13 cellular contexts compared by ENCODE assay signal in the genomic region with DNA sequence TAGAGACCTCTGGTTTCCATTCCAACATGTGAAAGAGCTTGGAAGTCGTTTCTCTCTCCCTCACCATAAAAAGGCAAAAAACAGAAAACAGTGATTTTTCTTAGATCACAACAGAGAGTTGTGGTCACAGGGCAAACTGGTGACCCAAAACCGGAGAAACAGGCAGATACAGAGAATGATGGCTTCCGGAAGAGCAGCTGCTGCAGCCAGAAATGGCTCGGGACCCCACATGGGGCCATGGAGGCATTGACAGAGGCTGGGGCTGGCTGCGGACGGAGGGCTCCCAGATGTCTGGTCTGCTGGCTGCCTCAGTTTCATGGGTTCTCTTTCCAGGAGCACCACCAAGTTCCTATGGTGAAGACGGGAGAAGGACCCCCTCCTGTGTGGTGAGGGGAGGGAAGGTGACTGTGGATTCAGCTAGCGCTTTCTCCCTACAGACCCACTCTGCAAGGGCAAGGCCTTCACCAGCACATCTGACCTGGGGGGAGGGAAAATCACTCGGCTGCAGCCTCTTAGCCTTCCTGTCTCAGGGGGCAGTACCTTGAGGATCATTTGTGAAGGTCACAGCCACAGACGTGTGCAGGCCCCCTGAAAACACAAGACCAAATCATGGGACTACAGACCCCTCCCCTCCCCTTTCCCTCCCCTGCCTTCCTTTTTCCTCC.
DNase-seq lines count a peak whose midpoint lies in the region; ATAC-seq and TF ChIP-seq lines count a peak whose summit lies in the region.
"Had no signal": no experiment of that assay in that cellular context is flagged by ENCODE, and none has a peak within 500 bp of the region (broad histone marks: within the 10 kb centered on the region; RNA-seq: fewer than 3 reads in every experiment).

No MANE protein-coding gene starts in this region.

- peak overlapping the region; percentile 38; the same call in 1 of the 2 replicates for H3K9ac ChIP-seq in BLaER1
- peak overlapping the region in 5 of 11 experiments; percentile 25 to 52 (median 43); a peak in 5 of 22 replicates for H3K9ac ChIP-seq in BLaER1 treated with 17β-estradiol and CSF1 and Interleukin-3, amounts not matched to agents 10 nM and 100 nM

- H3K27me3 ChIP-seq in BLaER1 (no peaks in the 10 kb centered on the region), esophagus muscularis mucosa (no peaks in the 10 kb centered on the region)
- no peaks in the 10 kb centered on the region for H3K27me3 ChIP-seq in BLaER1 treated with 17β-estradiol and CSF1 and Interleukin-3, amounts not matched to agents 10 nM and 100 nM
- H3K27me3 ChIP-seq: BE2C had no signal

- DNase-seq in esophagus muscularis mucosa (ENCODE audit: extremely low spot score), result peak; percentile 45
- DNase-seq in stimulated activated CD8-positive, alpha-beta memory T cell treated with anti-CD3 and anti-CD28 coated beads, Interleukin-4, amount 100 ng/mL, for 48 hours, result peak; percentile 6
- DNase-seq in caudate nucleus (lab: John Stamatoyannopoulos, UW), result no peak
- DNase-seq: BE2C; CD4-positive, CD25-positive, alpha-beta regulatory T cell had no signal

- intact Hi-C loops in esophagus muscularis mucosa (cut with DNase I), result no loop called here

- no peak for TF ChIP-seq CTCF in esophagus muscularis mucosa (IDR thresholded peaks at IDR 0.05)

- peak overlapping the region; percentile 70; the same call in 1 of the 2 replicates for H3K27ac ChIP-seq in BLaER1
- H3K27ac ChIP-seq in BLaER1 treated with 17β-estradiol and CSF1 and Interleukin-3, amounts not matched to agents 10 nM and 100 nM, result peak overlapping the region in 8 of 11 experiments; percentile 9 to 68 (median 44); a peak in 10 of 22 replicates
- H3K27ac ChIP-seq in esophagus muscularis mucosa (replicated peaks in 1 of 4), result no peak overlapping the region
- no peak overlapping the region for H3K27ac ChIP-seq in caudate nucleus (ENCODE audit: low read depth, low read length)
- H3K27ac ChIP-seq: A549 had no signal

- no peaks in the 10 kb centered on the region for H4K20me1 ChIP-seq in BLaER1
- H4K20me1 ChIP-seq in BLaER1 treated with 17β-estradiol and CSF1 and Interleukin-3, amounts not matched to agents 10 nM and 100 nM, result peaks cover 0 to 3% (median 0%) of the 10 kb centered on the region in 11 experiments; a peak in 4 of 22 replicates

- H3K4me2 ChIP-seq in BLaER1, result peak overlapping the region; percentile 86
- peak overlapping the region; percentile 39 to 89 (median 83) for H3K4me2 ChIP-seq in BLaER1 treated with 17β-estradiol and CSF1 and Interleukin-3, amounts not matched to agents 10 nM and 100 nM
- H3K4me2 ChIP-seq: A549, GM23338 had no signal

- TF ChIP-seq POLR2A in esophagus muscularis mucosa (IDR thresholded peaks at IDR 0.05; ENCODE audit: low read depth), result no peak

- no peak for ATAC-seq in HG02852 (IDR thresholded peaks at IDR 0.05; ENCODE audit: unreplicated experiment)
- ATAC-seq: A549, GM12878, GM23338, HepG2 had no signal

- TF ChIP-seq EP300 in esophagus muscularis mucosa (IDR thresholded peaks at IDR 0.05), result no peak

- H3K4me1 ChIP-seq in BLaER1 (peaks cover 63% of the 10 kb centered on the region), esophagus muscularis mucosa (no peaks in the 10 kb centered on the region)
- peaks cover 16 to 63% (median 31%) of the 10 kb centered on the region in 10 experiments for H3K4me1 ChIP-seq in BLaER1 treated with 17β-estradiol and CSF1 and Interleukin-3, amounts not matched to agents 10 nM and 100 nM
- H3K4me1 ChIP-seq: A549, BE2C, HAP-1 had no signal

- H3K4me3 ChIP-seq in BLaER1, result peak overlapping the region; percentile 49
- peak overlapping the region in 5 of 10 experiments; percentile 20 to 44 (median 26); a peak in 7 of 20 replicates for H3K4me3 ChIP-seq in BLaER1 treated with 17β-estradiol and CSF1 and Interleukin-3, amounts not matched to agents 10 nM and 100 nM
- H3K4me3 ChIP-seq in esophagus muscularis mucosa, result no peak overlapping the region
- H3K4me3 ChIP-seq: A549, GM12878, GM23338, HAP-1 had no signal

- WGBS in esophagus muscularis mucosa, result 90% methylated on average over 10 of the region's 10 CpGs

- no peaks in the 10 kb centered on the region; the same call in 1 of the 2 replicates for H3K36me3 ChIP-seq in BLaER1
- peaks cover 0 to 15% (median 2%) of the 10 kb centered on the region in 11 experiments; a peak in 10 of 22 replicates for H3K36me3 ChIP-seq in BLaER1 treated with 17β-estradiol and CSF1 and Interleukin-3, amounts not matched to agents 10 nM and 100 nM
- H3K36me3 ChIP-seq in esophagus muscularis mucosa, result peaks cover 0 to 11% (median under 1%) of the 10 kb centered on the region in 4 donors
- H3K36me3 ChIP-seq: BE2C, HAP-1 had no signal

- peaks cover 21% of the 10 kb centered on the region for H3K9me3 ChIP-seq in BLaER1
- peaks cover 17 to 46% (median 26%) of the 10 kb centered on the region in 11 experiments for H3K9me3 ChIP-seq in BLaER1 treated with 17β-estradiol and CSF1 and Interleukin-3, amounts not matched to agents 10 nM and 100 nM (replicated peaks in 1 of 11)
- H3K9me3 ChIP-seq in esophagus muscularis mucosa, result peaks cover 0 to 9% (median 7%) of the 10 kb centered on the region in 4 donors
- H3K9me3 ChIP-seq: BE2C, HAP-1 had no signal

Comparison
In these comparisons a context has a peak if more than half of its experiments do, and no peak if none do; other contexts are left out.
1. H3K27ac ChIP-seq: peak in BLaER1 (single experiment) and BLaER1 treated with 17β-estradiol and CSF1 and Interleukin-3, amounts not matched to agents 10 nM and 100 nM (8 of 11); none in esophagus muscularis mucosa (0 of 4) and caudate nucleus (single experiment).
2. DNase-seq: peak in esophagus muscularis mucosa (single experiment) and stimulated activated CD8-positive, alpha-beta memory T cell treated with anti-CD3 and anti-CD28 coated beads, Interleukin-4, amount 100 ng/mL, for 48 hours (single experiment); none in caudate nucleus (0 of 61).